In the genomic region with DNA sequence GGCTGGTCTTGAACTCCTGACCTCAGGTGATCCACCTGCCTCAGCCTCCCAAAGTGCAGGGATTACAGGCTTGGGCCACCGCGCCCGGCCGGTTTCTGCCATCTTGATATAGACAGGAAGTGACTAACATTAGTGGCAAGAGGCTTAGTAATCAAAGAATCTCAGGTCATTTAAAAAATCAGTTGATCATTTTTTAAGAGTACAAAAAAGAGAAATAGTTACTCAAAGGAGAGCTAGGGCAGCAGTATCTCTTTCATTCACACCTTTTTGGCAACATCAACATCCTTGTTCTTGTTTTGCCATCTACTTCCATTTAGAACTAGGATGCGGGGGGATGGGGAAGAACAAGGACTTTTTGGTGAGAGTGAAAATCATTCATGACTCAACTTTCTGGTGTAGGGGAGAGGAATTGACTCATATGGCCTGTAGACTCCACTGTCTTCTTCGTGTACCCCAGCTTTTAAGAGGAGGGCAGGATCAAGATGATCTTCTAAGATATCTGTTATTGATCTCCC, we compare ENCODE assay signal across 10 cellular contexts. TPM values are rescaled to one million over a fixed set of nuclear protein-coding genes. Genes with fewer than 3 reads are reported as not detected.
DNase-seq lines count a peak whose midpoint lies in the region; ATAC-seq, FAIRE-seq and TF ChIP-seq lines count a peak whose summit lies in the region.
"Had no signal": no experiment of that assay in that cellular context is flagged by ENCODE, and none has a peak within 500 bp of the region (broad histone marks: within the 10 kb centered on the region; RNA-seq: fewer than 3 reads in every experiment).

No MANE protein-coding gene starts in this region.

- CTCF ChIA-PET in Calu3 (lab: Charles Lee), result no interaction called here

- H3K4me3 ChIP-seq in keratinocyte (ENCODE audit: control insufficient read depth in 2 of 3, extremely low read depth in 1 of 3, insufficient read depth in 2 of 3, low read depth in 1 of 3, low read length in 3 of 3), result no peak overlapping the region
- H3K4me3 ChIP-seq in gastroesophageal sphincter, result no peak overlapping the region
- no peak overlapping the region for H3K4me3 ChIP-seq in psoas muscle

- no peaks in the 10 kb centered on the region for H3K9me3 Mint-ChIP-seq in Calu3 (ENCODE audit: low read depth, unreplicated experiment)

- no peak for ATAC-seq in left colon
- ATAC-seq in GM21390 (IDR thresholded peaks at IDR 0.05; ENCODE audit: unreplicated experiment), result no peak
- ATAC-seq in gastroesophageal sphincter, result no peak
- no peak for ATAC-seq in psoas muscle
- ATAC-seq: naive thymus-derived CD4-positive, alpha-beta T cell had no signal

- no peaks in the 10 kb centered on the region for H3K79me2 ChIP-seq in keratinocyte (ENCODE audit: control insufficient read depth, insufficient read depth, low read length)

- H3K4me3 Mint-ChIP-seq in Calu3 (ENCODE audit: low read depth, unreplicated experiment), result no peak overlapping the region

- H3K4me1 ChIP-seq in keratinocyte (ENCODE audit: control insufficient read depth, extremely low read depth, insufficient read depth, low read length) (peaks cover 62% of the 10 kb centered on the region), gastroesophageal sphincter (peaks cover 0 to 22% (median 4%) of the 10 kb centered on the region in 3 donors), psoas muscle (peaks cover 4% of the 10 kb centered on the region)

- no peaks in the 10 kb centered on the region for H3K27me3 ChIP-seq in keratinocyte (ENCODE audit: control insufficient read depth, extremely low read depth, insufficient read depth, low read length)
- no peaks in the 10 kb centered on the region for H3K27me3 ChIP-seq in gastroesophageal sphincter
- peaks cover 0 to 37% (median 7%) of the 10 kb centered on the region in 3 donors for H3K27me3 ChIP-seq in psoas muscle (ENCODE audit: insufficient read depth in 3 of 3, low read length in 2 of 3)

- H3K36me3 Mint-ChIP-seq in Calu3 (ENCODE audit: insufficient read depth, unreplicated experiment), result peaks cover 29% of the 10 kb centered on the region

- TF ChIP-seq CTCF in Calu3 (IDR thresholded peaks at IDR 0.05; ENCODE audit: unreplicated experiment) (no peak), keratinocyte (optimal IDR thresholded peaks at IDR 0.05 in 1 of 3, IDR thresholded peaks at IDR 0.05 in 1 of 3, conservative IDR thresholded peaks at IDR 0.05 in 1 of 3; ENCODE audit: extremely low read depth in 1 of 3, insufficient read depth in 2 of 3, low read length in 3 of 3) (no peak), gastroesophageal sphincter (IDR thresholded peaks at IDR 0.05) (no peak), psoas muscle (IDR thresholded peaks at IDR 0.05) (no peak)

- TF ChIP-seq POLR2A in gastroesophageal sphincter (IDR thresholded peaks at IDR 0.05), result no peak

- no peaks in the 10 kb centered on the region for H3K9me1 ChIP-seq in keratinocyte (ENCODE audit: control insufficient read depth, extremely low read depth, insufficient read depth, low read length)

- H3K9ac ChIP-seq in keratinocyte (ENCODE audit: control insufficient read depth, extremely low read depth, insufficient read depth, low read length), result no peak overlapping the region

- H3K9me3 ChIP-seq in keratinocyte (ENCODE audit: control insufficient read depth, low read depth, low read length) (no peaks in the 10 kb centered on the region), gastroesophageal sphincter (no peaks in the 10 kb centered on the region), psoas muscle (no peaks in the 10 kb centered on the region)

- H3K27ac ChIP-seq in keratinocyte (ENCODE audit: control insufficient read depth, insufficient read depth, low read length) (peak overlapping the region; percentile 83), gastroesophageal sphincter (no peak overlapping the region), psoas muscle (no peak overlapping the region)

- intact Hi-C loops in Calu3 (cut with micrococcal nuclease; ENCODE audit: unreplicated experiment) (no loop called here), left colon (cut with DNase I, micrococcal nuclease) (no loop called here), psoas muscle (cut with DNase I) (no loop called here)

- no peaks in the 10 kb centered on the region for H4K20me1 ChIP-seq in keratinocyte (ENCODE audit: control insufficient read depth, extremely low read depth, insufficient read depth, low read length)

- FAIRE-seq in keratinocyte (lab: Jason Lieb, UNC), result peak; percentile 67

- dilution Hi-C loops in keratinocyte (cut with MboI; ENCODE audit: extremely low pct_ligation_motif_present, low sequenced_read_pairs), result no loop called here

- no peaks in the 10 kb centered on the region for H3K36me3 ChIP-seq in keratinocyte (ENCODE audit: control insufficient read depth in 2 of 2, extremely low read depth in 1 of 2, insufficient read depth in 2 of 2, low read length in 2 of 2)
- H3K36me3 ChIP-seq in gastroesophageal sphincter, result no peaks in the 10 kb centered on the region
- no peaks in the 10 kb centered on the region for H3K36me3 ChIP-seq in psoas muscle (ENCODE audit: insufficient read depth in 1 of 2, low read depth in 1 of 2)

- peak overlapping the region; percentile 25 for H2AFZ ChIP-seq in keratinocyte (ENCODE audit: control insufficient read depth, low read length)

- 72 to 75% methylated on average over 2 of the region's 6 CpGs for WGBS in gastroesophageal sphincter (ENCODE audit: low coverage in 1 of 2), 2 donors
- WGBS in psoas muscle, 3 donors, result 68 to 90% (median 81%) methylated on average over 6 of the region's 6 CpGs

- no TSS peak for BruUV-seq in Calu3 (replicated peaks; lab: Mats Ljungman, UMichigan)

- DNase-seq in Calu3 (peak; percentile 27), MV-4-11 (lab: John Stamatoyannopoulos, UW) (peak; percentile 44), activated T-cell treated with anti-CD3 and anti-CD28 coated beads for 4 hours (peak; percentile 24), keratinocyte (ENCODE audit: low read depth, low spot score) (no peak), left colon (no peak), psoas muscle (no peak)
- DNase-seq: NCI-H774 had no signal

- TF ChIP-seq EP300 in gastroesophageal sphincter (IDR thresholded peaks at IDR 0.05), result no peak

- H3K4me1 Mint-ChIP-seq in Calu3 (ENCODE audit: low read depth, unreplicated experiment), result peaks cover 66% of the 10 kb centered on the region

- H3K27ac Mint-ChIP-seq in Calu3 (ENCODE audit: unreplicated experiment), result peak overlapping the region; percentile 17

- peak overlapping the region; percentile 54 for H3K4me2 ChIP-seq in keratinocyte (ENCODE audit: control insufficient read depth, extremely low read depth, insufficient read depth, low read depth, low read length)

- no peaks in the 10 kb centered on the region for H3K27me3 Mint-ChIP-seq in Calu3 (ENCODE audit: unreplicated experiment)

RNA-seq across cellular contexts. Expression of gene FCRLB, which starts 8.8 kb away (rescaled TPM):
- total RNA-seq in Calu3 (2022), result 1.8 and 1.9 TPM in 2 replicates
- 0.41 to 0.54 TPM (median 0.52 TPM) in 3 replicates for polyA plus RNA-seq in keratinocyte
- polyA plus RNA-seq in keratinocyte (2011; ENCODE audit: low read depth), result 0.14 TPM
- 0.35 and 0.64 TPM in 2 replicates for polyA plus RNA-seq in keratinocyte (2011; cell fraction: cytosol; rRNA removed)
- 0.25 TPM in 2 replicates for polyA plus RNA-seq in keratinocyte (2011; cell fraction: nucleus; rRNA removed)
- 0.71 and 0.79 TPM in 2 replicates for polyA plus RNA-seq in keratinocyte (2012; ENCODE audit: low replicate concordance)
- polyA minus RNA-seq in keratinocyte, result 0.26 TPM in 1 of 3 replicates, not detected in the others
- polyA minus RNA-seq in keratinocyte (2011; cell fraction: cytosol; rRNA and poly(A)+ RNA removed), result not detected
- polyA minus RNA-seq in keratinocyte (2011; cell fraction: nucleus; rRNA and poly(A)+ RNA removed), result 0.31 and 0.32 TPM in 2 replicates
- total RNA-seq in left colon, result not detected
- under 1 TPM in 3 of 4 donors, not detected in 1; 0.15 to 0.81 (median 0.23) TPM for total RNA-seq in gastroesophageal sphincter
- under 1 TPM; 0.13 to 0.58 (median 0.29) TPM for total RNA-seq in psoas muscle
- under 1 TPM in 2 of 3 donors, not detected in 1; 0.06 to 0.25 TPM for polyA plus RNA-seq in psoas muscle

RNA-seq across cellular contexts. Expression of gene DUSP12, which starts 19.5 kb away (rescaled TPM):
- total RNA-seq in Calu3 (2022) (34.4 and 38.3 TPM in 2 replicates), left colon (10 to 100 TPM; 13.3 to 17.4 TPM), gastroesophageal sphincter (10 to 100 TPM; 16.8 to 31.8 (median 24.7) TPM), psoas muscle (10 to 100 TPM in 1 of 4 donors, 1 to 10 TPM in 3; 4.4 to 10.9 (median 5.6) TPM)
- polyA plus RNA-seq in keratinocyte (22.6 to 35.3 TPM (median 27.6 TPM) in 3 replicates), psoas muscle (10 to 100 TPM in 2 of 3 donors, 1 to 10 TPM in 1; 9.9 to 15.3 (median 10.6) TPM)
- 11.8 TPM for polyA plus RNA-seq in keratinocyte (2011; ENCODE audit: low read depth)
- polyA plus RNA-seq in keratinocyte (2011; cell fraction: cytosol; rRNA removed), result 28.6 and 37.5 TPM in 2 replicates
- polyA plus RNA-seq in keratinocyte (2011; cell fraction: nucleus; rRNA removed), result 22.4 and 24.5 TPM in 2 replicates
- polyA plus RNA-seq in keratinocyte (2012; ENCODE audit: low replicate concordance), result 21.4 and 22.4 TPM in 2 replicates
- polyA minus RNA-seq in keratinocyte, result 2.3 to 16.0 TPM (median 4.9 TPM) in 3 replicates
- 18.2 TPM for polyA minus RNA-seq in keratinocyte (2011; cell fraction: cytosol; rRNA and poly(A)+ RNA removed)
- 4.6 and 5.5 TPM in 2 replicates for polyA minus RNA-seq in keratinocyte (2011; cell fraction: nucleus; rRNA and poly(A)+ RNA removed)

RNA-seq across cellular contexts. Expression of gene FCRLA, which starts 23.1 kb away (rescaled TPM):
- total RNA-seq in Calu3 (2022) (not detected in 2 replicates), left colon (1 to 10 TPM in 1 of 2 donors, under 1 TPM in 1; 0.34 to 1.6 TPM), gastroesophageal sphincter (not detected), psoas muscle (under 1 TPM in 3 of 4 donors, not detected in 1; 0.36 to 0.90 (median 0.49) TPM)
- polyA plus RNA-seq in keratinocyte (2.0 to 3.4 TPM (median 3.0 TPM) in 3 replicates), psoas muscle (under 1 TPM in 2 of 3 donors, not detected in 1; 0.10 to 0.17 TPM)
- polyA plus RNA-seq in keratinocyte (2011; ENCODE audit: low read depth), result not detected
- polyA plus RNA-seq in keratinocyte (2011; cell fraction: cytosol; rRNA removed), result 1.2 and 1.4 TPM in 2 replicates
- 3.2 and 3.6 TPM in 2 replicates for polyA plus RNA-seq in keratinocyte (2011; cell fraction: nucleus; rRNA removed)
- polyA plus RNA-seq in keratinocyte (2012; ENCODE audit: low replicate concordance), result 0.16 and 1.8 TPM in 2 replicates
- polyA minus RNA-seq in keratinocyte, result 2.0 to 4.0 TPM (median 2.3 TPM) in 3 replicates
- polyA minus RNA-seq in keratinocyte (2011; cell fraction: cytosol; rRNA and poly(A)+ RNA removed), result 1.9 TPM
- polyA minus RNA-seq in keratinocyte (2011; cell fraction: nucleus; rRNA and poly(A)+ RNA removed), result 3.1 and 3.5 TPM in 2 replicates

RNA-seq across cellular contexts. Expression of gene ATF6, which starts 36.0 kb away (rescaled TPM):
- total RNA-seq in Calu3 (2022) (35.3 and 36.5 TPM in 2 replicates), left colon (10 to 100 TPM; 23.8 to 26.1 TPM), gastroesophageal sphincter (10 to 100 TPM; 28.6 to 32.4 (median 29.7) TPM), psoas muscle (10 to 100 TPM; 11.0 to 17.1 (median 13.8) TPM)
- polyA plus RNA-seq in keratinocyte (16.4 to 19.7 TPM (median 18.3 TPM) in 3 replicates), psoas muscle (10 to 100 TPM in 1 of 3 donors, 1 to 10 TPM in 2; 6.4 to 10.6 (median 8.6) TPM)
- polyA plus RNA-seq in keratinocyte (2011; ENCODE audit: low read depth), result 15.1 TPM
- 6.3 and 13.3 TPM in 2 replicates for polyA plus RNA-seq in keratinocyte (2011; cell fraction: cytosol; rRNA removed)
- polyA plus RNA-seq in keratinocyte (2011; cell fraction: nucleus; rRNA removed), result 24.6 and 28.3 TPM in 2 replicates
- 11.5 and 14.8 TPM in 2 replicates for polyA plus RNA-seq in keratinocyte (2012; ENCODE audit: low replicate concordance)
- 9.1 to 21.4 TPM (median 21.2 TPM) in 3 replicates for polyA minus RNA-seq in keratinocyte
- polyA minus RNA-seq in keratinocyte (2011; cell fraction: cytosol; rRNA and poly(A)+ RNA removed), result 9.4 TPM
- polyA minus RNA-seq in keratinocyte (2011; cell fraction: nucleus; rRNA and poly(A)+ RNA removed), result 26.6 and 45.1 TPM in 2 replicates

Comparison
In these comparisons a context has a peak if more than half of its experiments do, and no peak if none do; other contexts are left out.
1. DNase-seq: peak in Calu3 (single experiment), MV-4-11 (single experiment) and activated T-cell treated with anti-CD3 and anti-CD28 coated beads for 4 hours (single experiment); none in keratinocyte (single experiment), left colon (0 of 2) and psoas muscle (0 of 2).